In genomic region chr1:41345434-41346075, GRCh38 we compare ENCODE assay signal across 20 cellular contexts. TPM values are rescaled to one million over a fixed set of nuclear protein-coding genes. Genes with fewer than 3 reads are reported as not detected.
A peak's percentile ranks its signal among the peaks of the same experiment; 100 is the strongest.
DNase-seq lines count a peak whose midpoint lies in the region; ATAC-seq and TF ChIP-seq lines count a peak whose summit lies in the region.
"Had no signal": no experiment of that assay in that cellular context is flagged by ENCODE, and none has a peak within 500 bp of the region (broad histone marks: within the 10 kb centered on the region; RNA-seq: fewer than 3 reads in every experiment).

No MANE protein-coding gene starts in this region.

- H3K27ac Mint-ChIP-seq in activated CD8-positive, alpha-beta memory T cell treated with anti-CD3 and anti-CD28 coated beads, Interleukin-2, amount 10 ng/mL, durations not matched to agents 7 days and 5 days: no peak overlapping the region
- H3K27ac Mint-ChIP-seq in MCF 10A (ENCODE audit: low read depth, unreplicated experiment): no peak overlapping the region

- peaks cover 21% of the 10 kb centered on the region for H3K4me1 Mint-ChIP-seq in activated CD8-positive, alpha-beta memory T cell treated with anti-CD3 and anti-CD28 coated beads, Interleukin-2, amount 10 ng/mL, durations not matched to agents 7 days and 5 days
- H3K4me1 Mint-ChIP-seq in MCF 10A (ENCODE audit: insufficient read depth, unreplicated experiment): peaks cover 6% of the 10 kb centered on the region

- intact Hi-C loops in posterior vena cava (cut with DNase I): no loop called here
- intact Hi-C loops in MCF 10A (cut with micrococcal nuclease): no loop called here

- POLR2A ChIA-PET in MCF 10A (lab: Yijun Ruan, JAX): interaction anchor here (0.8 kb wide), 1 partner anchor 11 kb away, joined by 3 read pairs; no protein-coding TSS in a partner anchor

- ATAC-seq in GM18868 (IDR thresholded peaks at IDR 0.05; ENCODE audit: unreplicated experiment) (peak; percentile 44), omental fat pad (ENCODE audit: low FRiP score) (no peak), HG03280 (IDR thresholded peaks at IDR 0.05; ENCODE audit: unreplicated experiment) (no peak)
- ATAC-seq in activated CD8-positive, alpha-beta memory T cell treated with anti-CD3 and anti-CD28 coated beads, Interleukin-2, amount 10 ng/mL, durations not matched to agents 7 days and 5 days: no peak
- ATAC-seq: Panc1 had no signal

- peaks cover 25% of the 10 kb centered on the region for H3K27me3 Mint-ChIP-seq in activated CD8-positive, alpha-beta memory T cell treated with anti-CD3 and anti-CD28 coated beads, Interleukin-2, amount 10 ng/mL, durations not matched to agents 7 days and 5 days
- no peaks in the 10 kb centered on the region for H3K27me3 Mint-ChIP-seq in MCF 10A (ENCODE audit: insufficient read depth, unreplicated experiment)

- no peak overlapping the region for H3K4me3 Mint-ChIP-seq in activated CD8-positive, alpha-beta memory T cell treated with anti-CD3 and anti-CD28 coated beads, Interleukin-2, amount 10 ng/mL, durations not matched to agents 7 days and 5 days
- H3K4me3 Mint-ChIP-seq in MCF 10A (ENCODE audit: unreplicated experiment): no peak overlapping the region
- H3K4me3 Mint-ChIP-seq: CD8-positive, alpha-beta memory T cell had no signal

- TF ChIP-seq CTCF in fibroblast of the aortic adventitia (IDR thresholded peaks at IDR 0.05; ENCODE audit: insufficient read depth, low read length) (no peak), omental fat pad (IDR thresholded peaks at IDR 0.05) (no peak), MCF 10A (IDR thresholded peaks at IDR 0.05; ENCODE audit: unreplicated experiment) (no peak)

- H3K4me3 ChIP-seq in fibroblast of the aortic adventitia (ENCODE audit: low read depth, low read length): no peak overlapping the region

- no peaks in the 10 kb centered on the region for H3K9me3 Mint-ChIP-seq in activated CD8-positive, alpha-beta memory T cell treated with anti-CD3 and anti-CD28 coated beads, Interleukin-2, amount 10 ng/mL, durations not matched to agents 7 days and 5 days (ENCODE audit: low read depth)
- no peaks in the 10 kb centered on the region for H3K9me3 Mint-ChIP-seq in MCF 10A (ENCODE audit: unreplicated experiment)

- peak; percentile 15 for DNase-seq in activated CD8-positive, alpha-beta memory T cell treated with anti-CD3 and anti-CD28 coated beads, Interleukin-2, amount 10 ng/mL, durations not matched to agents 7 days and 5 days
- DNase-seq in fibroblast of the aortic adventitia (ENCODE audit: low read depth) (peak; percentile 11), posterior vena cava (ENCODE audit: low spot score) (peak; percentile 28), omental fat pad (ENCODE audit: low spot score) (no peak), MCF 10A (ENCODE audit: unreplicated experiment) (no peak), kidney tubule cell (ENCODE audit: low spot score) (no peak)
- DNase-seq: Calu3; CD8-positive, alpha-beta memory T cell; DMS153; KG1; NCI-H1105; NCI-H146; NCI-H2029; NCI-H2227 treated with DMSO at 0.1 percent for 48 hours; NCI-H510A treated with DMSO at 0.1 percent for 48 hours; NCI-H774; SIG-M5 had no signal

- CTCF ChIA-PET in activated CD8-positive, alpha-beta memory T cell treated with anti-CD3 and anti-CD28 coated beads, Interleukin-2, amount 10 ng/mL, durations not matched to agents 7 days and 5 days (lab: Charles Lee): interaction anchor here (0.7 to 0.9 kb wide), 2 partner anchors 33 to 81 kb away, joined by 3 read pairs; no protein-coding TSS in a partner anchor
- CTCF ChIA-PET in MCF 10A (lab: Yijun Ruan, JAX): interaction anchor here (0.6 kb wide), 1 partner anchor 10 kb away, joined by 3 read pairs; no protein-coding TSS in a partner anchor

- H3K36me3 Mint-ChIP-seq in activated CD8-positive, alpha-beta memory T cell treated with anti-CD3 and anti-CD28 coated beads, Interleukin-2, amount 10 ng/mL, durations not matched to agents 7 days and 5 days: no peaks in the 10 kb centered on the region
- H3K36me3 Mint-ChIP-seq in MCF 10A (ENCODE audit: insufficient read depth, unreplicated experiment): no peaks in the 10 kb centered on the region

- no TSS peak for BruUV-seq in MCF 10A (replicated peaks; lab: Mats Ljungman, UMichigan)

RNA-seq across cellular contexts. Expression of gene FOXO6, which starts 15.7 kb away (rescaled TPM):
- not detected for total RNA-seq in activated CD8-positive, alpha-beta memory T cell treated with anti-CD3 and anti-CD28 coated beads, Interleukin-2, amount 10 ng/mL, durations not matched to agents 7 days and 5 days
- not detected in 2 replicates for total RNA-seq in fibroblast of the aortic adventitia (ENCODE audit: low replicate concordance)
- total RNA-seq in posterior vena cava: under 1 TPM; 0.62 to 0.83 TPM
- under 1 TPM in 3 of 4 donors, not detected in 1; 0.12 to 0.93 (median 0.31) TPM for total RNA-seq in omental fat pad
- total RNA-seq in MCF 10A (2022): 0.22 and 0.28 TPM in 2 replicates

Comparison
In these comparisons a context has a peak if more than half of its experiments do, and no peak if none do; other contexts are left out.
1. DNase-seq: peak in activated CD8-positive, alpha-beta memory T cell treated with anti-CD3 and anti-CD28 coated beads, Interleukin-2, amount 10 ng/mL, durations not matched to agents 7 days and 5 days (single experiment), fibroblast of the aortic adventitia (single experiment) and posterior vena cava (single experiment); none in omental fat pad (single experiment), MCF 10A (single experiment) and kidney tubule cell (single experiment).